8 cellular contexts compared by ENCODE assay signal in the genomic region with DNA sequence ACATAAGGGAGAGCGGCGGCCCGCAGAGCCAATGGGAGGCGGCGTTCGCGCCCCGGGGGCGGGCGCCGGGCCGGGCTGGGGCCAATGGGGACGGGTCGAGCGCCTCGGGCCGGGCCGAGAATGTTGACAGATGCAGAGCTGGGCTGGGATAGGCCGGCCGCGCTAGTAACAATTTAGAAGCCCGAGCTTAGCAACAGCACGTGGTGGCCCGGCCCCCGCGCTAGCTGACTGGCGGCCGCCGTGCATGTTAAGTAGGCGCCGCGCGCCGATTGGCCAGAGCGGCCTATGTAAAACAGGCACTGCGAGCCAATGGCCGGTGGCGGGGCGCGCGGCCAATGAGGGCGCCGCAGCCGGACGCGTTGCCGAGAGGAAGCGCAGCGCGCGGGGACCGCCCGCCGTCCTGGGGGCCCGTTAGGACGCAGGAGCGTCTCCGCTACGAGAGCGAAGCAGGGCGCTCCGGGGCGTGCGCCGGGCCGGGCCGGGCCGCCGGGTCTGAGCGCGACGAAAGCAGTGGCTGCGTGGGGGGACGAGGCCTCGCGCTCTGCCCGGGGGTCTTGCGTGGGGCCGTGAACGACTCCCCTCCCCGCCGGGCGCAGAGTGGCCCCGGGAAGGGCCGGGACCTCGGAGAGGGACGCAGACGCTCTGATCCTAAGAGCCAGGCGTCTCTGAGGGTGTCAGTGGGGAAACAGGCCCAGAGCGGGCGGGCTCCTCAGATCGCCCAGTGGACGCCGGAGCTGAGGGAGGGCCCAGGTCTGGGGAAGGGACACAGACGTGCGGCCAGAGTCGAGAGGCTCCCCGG. TPM values are rescaled to one million over a fixed set of nuclear protein-coding genes. Genes with fewer than 3 reads are reported as not detected.
DNase-seq lines count a peak whose midpoint lies in the region; ATAC-seq and TF ChIP-seq lines count a peak whose summit lies in the region.

No MANE protein-coding gene starts in this region.

- H3K9me3 ChIP-seq in left lung: no peaks in the 10 kb centered on the region

- ATAC-seq in GM19397 (IDR thresholded peaks at IDR 0.05; ENCODE audit: unreplicated experiment) (peak; percentile 86), HG03565 (IDR thresholded peaks at IDR 0.05; ENCODE audit: unreplicated experiment) (peak; percentile 86), left lung (peak; percentile 95)

- intact Hi-C loops in left lung (cut with DNase I): no loop called here

- H3K4me1 ChIP-seq in left lung: peaks cover 36 to 50% of the 10 kb centered on the region in 2 donors

- peak overlapping the region; percentile 93 to 94 for H3K27ac ChIP-seq in left lung

- peaks cover 0 to 14% of the 10 kb centered on the region in 2 donors for H3K36me3 ChIP-seq in left lung

- DNase-seq in CD1c-positive myeloid dendritic cell (ENCODE audit: extremely low spot score) (peak; percentile 99), NCI-H748 treated with DMSO at 0.1 percent for 48 hours (lab: John Stamatoyannopoulos, UW) (peak; percentile 59), dermis blood vessel endothelial cell (peak; percentile 100), left lung (peak; percentile 99 to 100)
- DNase-seq in activated CD4-positive, alpha-beta T cell treated with anti-CD3 and anti-CD28 coated beads, Interleukin-2, amount 50 U/mL, for 4 hours: peak; percentile 94 to 97
- peak; percentile 96 for DNase-seq in stimulated activated CD4-positive, alpha-beta T cell treated with anti-CD3 and anti-CD28 coated beads, Interleukin-2, amount 100 ng/mL, for 4 hours (ENCODE audit: low read depth)

- H3K27me3 ChIP-seq in left lung: no peaks in the 10 kb centered on the region

- peak overlapping the region; percentile 57 to 93 for H3K4me3 ChIP-seq in left lung

- TF ChIP-seq CTCF in left lung (IDR thresholded peaks at IDR 0.05): no peak

RNA-seq across cellular contexts. Expression of a gene that starts 0.4 kb away (rescaled TPM):
- 92.1 and 94.1 TPM in 2 replicates for total RNA-seq in dermis blood vessel endothelial cell
- 10 to 100 TPM; 52.4 to 84.6 TPM for total RNA-seq in left lung

RNA-seq across cellular contexts. Expression of a gene that starts 20.4 kb away (rescaled TPM):
- total RNA-seq in dermis blood vessel endothelial cell (14.0 and 15.8 TPM in 2 replicates), left lung (10 to 100 TPM in 1 of 2 donors, 1 to 10 TPM in 1; 9.7 to 13.3 TPM)

RNA-seq across cellular contexts. Expression of a gene that starts 20.4 kb away (rescaled TPM):
- 2.7 and 5.8 TPM in 2 replicates for total RNA-seq in dermis blood vessel endothelial cell
- total RNA-seq in left lung: 1 to 10 TPM; 3.3 to 3.6 TPM

Comparison
In these comparisons a context has a peak if more than half of its experiments do, and no peak if none do; other contexts are left out.
1. Peak in every context shown above with its lines: DNase-seq, ATAC-seq, H3K4me3 ChIP-seq and H3K27ac ChIP-seq.